In genomic region chr10:102403115-102403514, GRCh38 we compare ENCODE assay signal across 12 cellular contexts. TPM values are rescaled to one million over a fixed set of nuclear protein-coding genes. Genes with fewer than 3 reads are reported as not detected.
DNase-seq lines count a peak whose midpoint lies in the region; ATAC-seq, FAIRE-seq and TF ChIP-seq lines count a peak whose summit lies in the region.
"Had no signal": no experiment of that assay in that cellular context is flagged by ENCODE, and none has a peak within 500 bp of the region (broad histone marks: within the 10 kb centered on the region; RNA-seq: fewer than 3 reads in every experiment).

No MANE protein-coding gene starts in this region.

- H2BK12ac ChIP-seq in trophoblast cell (ENCODE audit: low read length) = peak overlapping the region; percentile 40

- no peak overlapping the region for H3K4me3 Mint-ChIP-seq in activated CD4-positive, alpha-beta T cell treated with anti-CD3 and anti-CD28 coated beads for 36 hours

- no peak for TF ChIP-seq RAD21 in K562 (CRISPR knock-in tag; conservative IDR thresholded peaks at IDR 0.05 in 1 of 2, IDR thresholded peaks at IDR 0.05 in 1 of 2)

- H3K27me3 Mint-ChIP-seq in activated CD4-positive, alpha-beta T cell treated with anti-CD3 and anti-CD28 coated beads for 36 hours = peaks cover under 1% of the 10 kb centered on the region

- H2AK5ac ChIP-seq in trophoblast cell (ENCODE audit: low read length) = peak overlapping the region; percentile 17

- H3K4me3 ChIP-seq in K562 (no peak overlapping the region), trophoblast cell (ENCODE audit: low read depth, low read length) (no peak overlapping the region), lower lobe of right lung (no peak overlapping the region)
- H3K4me3 ChIP-seq: BLaER1, GM23248, Peyer's patch had no signal

- H4K91ac ChIP-seq in trophoblast cell (ENCODE audit: low read depth, low read length) = peak overlapping the region; percentile 11

- no peak overlapping the region for H3K18ac ChIP-seq in trophoblast cell (ENCODE audit: low read length)

- H3K4me2 ChIP-seq in K562 (ENCODE audit: insufficient read depth, low read length) (no peak overlapping the region), trophoblast cell (ENCODE audit: low read length) (no peak overlapping the region)
- H3K4me2 ChIP-seq: BLaER1 had no signal

- H3K14ac ChIP-seq in trophoblast cell (ENCODE audit: low read length) = no peak overlapping the region

- no peak overlapping the region for H3K4ac ChIP-seq in trophoblast cell (ENCODE audit: low read depth, low read length)

- no peaks in the 10 kb centered on the region for H3K79me2 ChIP-seq in K562 (ENCODE audit: control insufficient read depth, insufficient read depth, low read length)
- peaks cover 3% of the 10 kb centered on the region for H3K79me2 ChIP-seq in trophoblast cell (ENCODE audit: control insufficient read depth, insufficient read depth, low read length, poor library complexity)

- POLR2A ChIA-PET in K562 (lab: Yijun Ruan, JAX) = interaction anchor here (0.6 to 2.4 kb wide), 4 partner anchors 10 to 243 kb away, joined by 3 to 8 read pairs (median 4); partner anchors contain the start of gene FBXL15
- POLR2A ChIA-PET in activated CD4-positive, alpha-beta T cell treated with anti-CD3 and anti-CD28 coated beads for 36 hours (lab: Charles Lee) = no interaction called here

- H3K36me3 Mint-ChIP-seq in activated CD4-positive, alpha-beta T cell treated with anti-CD3 and anti-CD28 coated beads for 36 hours (ENCODE audit: low read depth) = peaks cover 35% of the 10 kb centered on the region

- H3K23ac ChIP-seq in trophoblast cell (ENCODE audit: low read length) = no peak overlapping the region

- peak; percentile 25 for DNase-seq in GM10266 (ENCODE audit: extremely low spot score)
- DNase-seq in K562 (ENCODE audit: extremely low read depth in 1 of 4, low spot score in 3 of 4) = no peak
- no peak for DNase-seq in trophoblast cell
- no peak for DNase-seq in lower lobe of right lung
- no peak for DNase-seq in COR-L47 (lab: John Stamatoyannopoulos, UW)
- no peak for DNase-seq in activated CD4-positive, alpha-beta T cell treated with anti-CD3 and anti-CD28 coated beads for 36 hours
- DNase-seq: NCI-H1417 treated with DMSO at 0.1 percent for 48 hours, NCI-H2029 treated with DMSO at 0.1 percent for 48 hours had no signal

- H3K27ac ChIP-seq in K562 (ENCODE audit: extremely low read depth, low read depth, low read length) (no peak overlapping the region), trophoblast cell (ENCODE audit: low read depth, low read length) (no peak overlapping the region), lower lobe of right lung (no peak overlapping the region)
- H3K27ac ChIP-seq: BLaER1, GM23248 had no signal

- intact Hi-C loops in K562 (cut with micrococcal nuclease) (no loop called here), lower lobe of right lung (cut with DNase I) (no loop called here)
- intact Hi-C loops in activated CD4-positive, alpha-beta T cell treated with anti-CD3 and anti-CD28 coated beads for 36 hours (cut with DNase I, micrococcal nuclease) = no loop called here

- H3K27me3 ChIP-seq in K562 (ENCODE audit: control insufficient read depth in 2 of 2, insufficient read depth in 2 of 2, low read length in 2 of 2) = peaks cover 0 to 5% of the 10 kb centered on the region in 2 experiments; a peak in 2 of 5 replicates
- H3K27me3 ChIP-seq in trophoblast cell (ENCODE audit: insufficient read depth, low read length) = peaks cover 6% of the 10 kb centered on the region
- peaks cover 8% of the 10 kb centered on the region for H3K27me3 ChIP-seq in lower lobe of right lung (ENCODE audit: low read depth)
- H3K27me3 ChIP-seq: Peyer's patch had no signal

- H3K9me3 ChIP-seq in K562 (replicated peaks; ENCODE audit: control insufficient read depth, insufficient read depth, low read depth, low read length) (no peaks in the 10 kb centered on the region), trophoblast cell (ENCODE audit: insufficient read depth, low read depth, low read length) (peaks cover 4% of the 10 kb centered on the region), lower lobe of right lung (no peaks in the 10 kb centered on the region)
- H3K9me3 ChIP-seq: BLaER1, Peyer's patch had no signal

- no peaks in the 10 kb centered on the region for H3K9me3 Mint-ChIP-seq in activated CD4-positive, alpha-beta T cell treated with anti-CD3 and anti-CD28 coated beads for 36 hours (ENCODE audit: low read depth)

- peaks cover 26% of the 10 kb centered on the region for H3K4me1 Mint-ChIP-seq in activated CD4-positive, alpha-beta T cell treated with anti-CD3 and anti-CD28 coated beads for 36 hours

- H2AFZ ChIP-seq in K562 (ENCODE audit: low read depth, low read length) = no peak overlapping the region
- H2AFZ ChIP-seq in trophoblast cell (ENCODE audit: insufficient read depth, low read length, poor library complexity) = no peak overlapping the region
- H2AFZ ChIP-seq: GM23248 had no signal

- no peak for FAIRE-seq in K562 (lab: Jason Lieb, UNC)

- H4K20me1 ChIP-seq in K562 (replicated peaks; ENCODE audit: control insufficient read depth, insufficient read depth, low read length) = no peaks in the 10 kb centered on the region
- H4K20me1 ChIP-seq: BLaER1 had no signal

- no peak overlapping the region for H2BK5ac ChIP-seq in trophoblast cell (ENCODE audit: low read depth, low read length, poor library complexity)

- CTCF ChIA-PET in K562 (lab: Yijun Ruan, JAX; ENCODE audit: low intra/inter-chr PET ratio) = no interaction called here
- CTCF ChIA-PET in activated CD4-positive, alpha-beta T cell treated with anti-CD3 and anti-CD28 coated beads for 36 hours (lab: Charles Lee) = interaction anchor here (0.7 to 4.6 kb wide), 11 partner anchors 9 to 221 kb away, joined by 3 to 21 read pairs (median 4); partner anchors contain the start of genes FBXL15 and NFKB2

- peaks cover 17% of the 10 kb centered on the region for H3K79me1 ChIP-seq in trophoblast cell (ENCODE audit: low read length)

- ATAC-seq in K562 (no peak), lower lobe of right lung (no peak)
- ATAC-seq in activated CD4-positive, alpha-beta T cell treated with anti-CD3 and anti-CD28 coated beads for 36 hours = no peak

- in situ Hi-C loops in GM18951 (cut with MboI; ENCODE audit: low sequenced_read_pairs, unreplicated experiment) = no loop called here
- in situ Hi-C loops in K562 (cut with MboI) = no loop called here

- no peak for TF ChIP-seq CTCF in GM10266 (IDR thresholded peaks at IDR 0.05; ENCODE audit: control insufficient read depth, insufficient read depth, low read depth, missing control alignments)
- no peak for TF ChIP-seq CTCF in K562 (IDR thresholded peaks at IDR 0.05 in 2 of 3, conservative IDR thresholded peaks at IDR 0.05 in 1 of 3; ENCODE audit: insufficient read depth in 2 of 3, low read depth in 1 of 3, low read length in 3 of 3)
- TF ChIP-seq CTCF in lower lobe of right lung (IDR thresholded peaks at IDR 0.05) = no peak

- no peak overlapping the region for H4K8ac ChIP-seq in trophoblast cell (ENCODE audit: low read depth, low read length)

- no TSS peak for BruUV-seq in K562 (replicated peaks; lab: Mats Ljungman, UMichigan)

- TF ChIP-seq EP300 in K562 (IDR thresholded peaks at IDR 0.05; ENCODE audit: low read length) = no peak

- H3K9ac ChIP-seq in K562 (ENCODE audit: insufficient read depth in 1 of 2, low read depth in 2 of 2, low read length in 2 of 2) = no peak overlapping the region
- H3K9ac ChIP-seq in trophoblast cell (ENCODE audit: low read length) = no peak overlapping the region
- H3K9ac ChIP-seq: BLaER1, GM23248 had no signal

- H3K36me3 ChIP-seq in K562 (ENCODE audit: control insufficient read depth, insufficient read depth, low read length) (peaks cover 7% of the 10 kb centered on the region; the same call in 1 of the 3 replicates), trophoblast cell (ENCODE audit: control insufficient read depth in 1 of 2, insufficient read depth in 2 of 2, low read length in 2 of 2) (peaks cover 18 to 24% of the 10 kb centered on the region in 2 experiments), lower lobe of right lung (peaks cover 36% of the 10 kb centered on the region)

- H3K9me1 ChIP-seq in K562 (ENCODE audit: control insufficient read depth, insufficient read depth, low read length) = no peaks in the 10 kb centered on the region

- no peak overlapping the region for H4K12ac ChIP-seq in trophoblast cell (ENCODE audit: low read depth, low read length)

- WGBS in K562 (ENCODE audit: insufficient coverage, low coverage, missing lambda C conversion rate) = 77% methylated on average over 6 of the region's 13 CpGs
- WGBS in trophoblast cell (ENCODE audit: extremely low coverage, insufficient coverage, insufficient read length) = no CpG with 5 or more reads among the region's 13 CpGs

- peak overlapping the region; percentile 4 for H2BK120ac ChIP-seq in trophoblast cell (ENCODE audit: insufficient read depth, low read length, poor library complexity)

- TF ChIP-seq POLR2A in GM18951 (IDR thresholded peaks at IDR 0.05; ENCODE audit: extremely low read depth, insufficient read depth, insufficient read length) (peak; percentile 18), K562 (conservative IDR thresholded peaks at IDR 0.05) (no peak)

- no peak overlapping the region for H3K27ac Mint-ChIP-seq in activated CD4-positive, alpha-beta T cell treated with anti-CD3 and anti-CD28 coated beads for 36 hours

- H3K4me1 ChIP-seq in K562 (replicated peaks in 1 of 2; ENCODE audit: control insufficient read depth in 2 of 2, insufficient read depth in 2 of 2, low read length in 2 of 2) (peaks cover 6 to 51% of the 10 kb centered on the region in 2 experiments; a peak in 3 of 5 replicates), trophoblast cell (ENCODE audit: control insufficient read depth in 1 of 2, insufficient read depth in 2 of 2, low read length in 2 of 2) (peaks cover 23 to 25% of the 10 kb centered on the region in 2 experiments), lower lobe of right lung (peaks cover 18% of the 10 kb centered on the region)

RNA-seq across cellular contexts. Expression of gene NFKB2, which starts 7.6 kb away (rescaled TPM):
- total RNA-seq in K562 (2011; cell fraction: chromatin; rRNA removed; ENCODE audit: low replicate concordance) = 20.7 and 56.0 TPM in 2 replicates
- 26.2 and 30.9 TPM in 2 replicates for total RNA-seq in K562 (2011; cell fraction: nucleolus; rRNA removed)
- total RNA-seq in K562 (2011; cell fraction: nucleoplasm; rRNA removed) = 16.3 and 26.1 TPM in 2 replicates
- total RNA-seq in K562 (2014; rRNA removed) = 14.7 and 19.3 TPM in 2 replicates
- total RNA-seq in K562 (2014; rRNA removed; fragmentation: Illumina TruSeq; extraction: Trizol) = 5.7 and 6.0 TPM in 2 replicates
- 4.2 and 5.3 TPM in 2 replicates for total RNA-seq in K562 (2015; rRNA removed; fragmentation: Illumina TruSeq; extraction: Trizol)
- total RNA-seq in K562 (2021) = 20.3 and 20.6 TPM in 2 replicates
- polyA plus RNA-seq in K562 (2011; rRNA removed) = 7.9 and 9.7 TPM in 2 replicates
- 5.8 and 10.1 TPM in 2 replicates for polyA plus RNA-seq in K562 (2011; cell fraction: cytosol; rRNA removed)
- polyA plus RNA-seq in K562 (2011; cell fraction: nucleus; rRNA removed) = 29.8 and 52.6 TPM in 2 replicates
- 13.9 and 31.5 TPM in 2 replicates for polyA plus RNA-seq in K562 (2012)
- 9.4 and 11.4 TPM in 2 replicates for polyA plus RNA-seq in K562 (2014; fragmentation: Illumina TruSeq; extraction: Trizol)
- polyA plus RNA-seq in K562 (2014; fragmentation: Nextera tagmentation; extraction: Ambion mirVana) = under 1 TPM; 0.07 to 0.11 TPM
- polyA plus RNA-seq in K562 (2014; rRNA removed) = 12.2 and 15.3 TPM in 2 replicates
- 4.3 and 4.6 TPM in 2 replicates for polyA minus RNA-seq in K562 (2011; rRNA and poly(A)+ RNA removed)
- 6.4 and 11.0 TPM in 2 replicates for polyA minus RNA-seq in K562 (2011; cell fraction: cytosol; rRNA and poly(A)+ RNA removed)
- 8.2 and 8.8 TPM in 2 replicates for polyA minus RNA-seq in K562 (2011; cell fraction: nucleus; rRNA and poly(A)+ RNA removed)
- 30.6 and 31.3 TPM in 2 replicates for polyA plus RNA-seq in trophoblast cell (2013)
- total RNA-seq in lower lobe of right lung = 30.9 TPM
- total RNA-seq in activated CD4-positive, alpha-beta T cell treated with anti-CD3 and anti-CD28 coated beads for 36 hours = 100 to 1,000 TPM; 228 to 238 TPM

RNA-seq across cellular contexts. Expression of gene PSD, which starts 15.5 kb away (rescaled TPM):
- total RNA-seq in K562 (2011; cell fraction: chromatin; rRNA removed; ENCODE audit: low replicate concordance) = 2.6 and 10.1 TPM in 2 replicates
- 6.1 and 10.2 TPM in 2 replicates for total RNA-seq in K562 (2011; cell fraction: nucleolus; rRNA removed)
- 3.3 and 4.3 TPM in 2 replicates for total RNA-seq in K562 (2011; cell fraction: nucleoplasm; rRNA removed)
- total RNA-seq in K562 (2014; rRNA removed) (0.54 and 1.1 TPM in 2 replicates), K562 (2014; rRNA removed; fragmentation: Illumina TruSeq; extraction: Trizol) (0.10 and 0.11 TPM in 2 replicates), K562 (2015; rRNA removed; fragmentation: Illumina TruSeq; extraction: Trizol) (0.54 and 0.60 TPM in 2 replicates), K562 (2021) (1.5 and 1.7 TPM in 2 replicates), lower lobe of right lung (5.3 TPM)
- polyA plus RNA-seq in K562 (2011; rRNA removed) (0.89 and 1.6 TPM in 2 replicates), K562 (2014; fragmentation: Illumina TruSeq; extraction: Trizol) (0.40 and 0.64 TPM in 2 replicates), K562 (2014; fragmentation: Nextera tagmentation; extraction: Ambion mirVana) (not detected), K562 (2014; rRNA removed) (0.89 and 1.5 TPM in 2 replicates)
- polyA plus RNA-seq in K562 (2011; cell fraction: cytosol; rRNA removed) = 1.2 and 3.0 TPM in 2 replicates
- polyA plus RNA-seq in K562 (2011; cell fraction: nucleus; rRNA removed) = 7.0 and 9.6 TPM in 2 replicates
- polyA plus RNA-seq in K562 (2012) = 3.4 TPM in 2 replicates
- 0.06 and 0.49 TPM in 2 replicates for polyA minus RNA-seq in K562 (2011; rRNA and poly(A)+ RNA removed)
- 0.76 and 1.8 TPM in 2 replicates for polyA minus RNA-seq in K562 (2011; cell fraction: cytosol; rRNA and poly(A)+ RNA removed)
- 2.7 and 3.5 TPM in 2 replicates for polyA minus RNA-seq in K562 (2011; cell fraction: nucleus; rRNA and poly(A)+ RNA removed)
- polyA plus RNA-seq in trophoblast cell (2013) = 0.78 and 0.92 TPM in 2 replicates
- 10 to 100 TPM in 1 of 2 experiments, 1 to 10 TPM in 1; 9.1 to 11.2 TPM for total RNA-seq in activated CD4-positive, alpha-beta T cell treated with anti-CD3 and anti-CD28 coated beads for 36 hours

RNA-seq across cellular contexts. Expression of gene FBXL15, which starts 17.5 kb away (rescaled TPM):
- 2.1 and 10.9 TPM in 2 replicates for total RNA-seq in K562 (2011; cell fraction: chromatin; rRNA removed; ENCODE audit: low replicate concordance)
- 16.8 and 21.0 TPM in 2 replicates for total RNA-seq in K562 (2011; cell fraction: nucleolus; rRNA removed)
- 6.7 and 7.4 TPM in 2 replicates for total RNA-seq in K562 (2011; cell fraction: nucleoplasm; rRNA removed)
- total RNA-seq in K562 (2014; rRNA removed) (25.8 and 27.4 TPM in 2 replicates), K562 (2014; rRNA removed; fragmentation: Illumina TruSeq; extraction: Trizol) (0.80 and 1.2 TPM in 2 replicates), K562 (2015; rRNA removed; fragmentation: Illumina TruSeq; extraction: Trizol) (4.1 and 4.5 TPM in 2 replicates), K562 (2021) (19.5 and 25.4 TPM in 2 replicates), lower lobe of right lung (16.6 TPM)
- polyA plus RNA-seq in K562 (2011; rRNA removed) (3.5 and 5.6 TPM in 2 replicates), K562 (2014; fragmentation: Illumina TruSeq; extraction: Trizol) (1.4 and 3.1 TPM in 2 replicates), K562 (2014; fragmentation: Nextera tagmentation; extraction: Ambion mirVana) (under 1 TPM; 0.08 to 0.31 TPM), K562 (2014; rRNA removed) (24.0 and 25.9 TPM in 2 replicates)
- 10.9 and 32.1 TPM in 2 replicates for polyA plus RNA-seq in K562 (2011; cell fraction: cytosol; rRNA removed)
- 29.9 and 52.2 TPM in 2 replicates for polyA plus RNA-seq in K562 (2011; cell fraction: nucleus; rRNA removed)
- polyA plus RNA-seq in K562 (2012) = 9.6 and 16.4 TPM in 2 replicates
- 0.49 and 0.72 TPM in 2 replicates for polyA minus RNA-seq in K562 (2011; rRNA and poly(A)+ RNA removed)
- 2.8 and 7.2 TPM in 2 replicates for polyA minus RNA-seq in K562 (2011; cell fraction: cytosol; rRNA and poly(A)+ RNA removed)
- polyA minus RNA-seq in K562 (2011; cell fraction: nucleus; rRNA and poly(A)+ RNA removed) = 5.5 and 7.0 TPM in 2 replicates
- 6.1 and 6.6 TPM in 2 replicates for polyA plus RNA-seq in trophoblast cell (2013)
- 10 to 100 TPM in 1 of 2 experiments, 1 to 10 TPM in 1; 5.4 to 11.9 TPM for total RNA-seq in activated CD4-positive, alpha-beta T cell treated with anti-CD3 and anti-CD28 coated beads for 36 hours

RNA-seq across cellular contexts. Expression of gene CUEDC2, which starts 29.3 kb away (rescaled TPM):
- total RNA-seq in K562 (2011; cell fraction: chromatin; rRNA removed; ENCODE audit: low replicate concordance) = 16.7 and 39.3 TPM in 2 replicates
- 30.3 and 31.5 TPM in 2 replicates for total RNA-seq in K562 (2011; cell fraction: nucleolus; rRNA removed)
- 14.4 and 24.2 TPM in 2 replicates for total RNA-seq in K562 (2011; cell fraction: nucleoplasm; rRNA removed)
- 35.9 and 37.0 TPM in 2 replicates for total RNA-seq in K562 (2014; rRNA removed)
- 13.5 and 17.8 TPM in 2 replicates for total RNA-seq in K562 (2014; rRNA removed; fragmentation: Illumina TruSeq; extraction: Trizol)
- total RNA-seq in K562 (2015; rRNA removed; fragmentation: Illumina TruSeq; extraction: Trizol) = 19.9 and 21.0 TPM in 2 replicates
- 36.0 and 40.1 TPM in 2 replicates for total RNA-seq in K562 (2021)
- 27.4 and 34.9 TPM in 2 replicates for polyA plus RNA-seq in K562 (2011; rRNA removed)
- 53.4 and 65.7 TPM in 2 replicates for polyA plus RNA-seq in K562 (2011; cell fraction: cytosol; rRNA removed)
- 66.8 and 81.1 TPM in 2 replicates for polyA plus RNA-seq in K562 (2011; cell fraction: nucleus; rRNA removed)
- polyA plus RNA-seq in K562 (2012) = 33.8 and 48.3 TPM in 2 replicates
- 44.5 and 48.9 TPM in 2 replicates for polyA plus RNA-seq in K562 (2014; fragmentation: Illumina TruSeq; extraction: Trizol)
- polyA plus RNA-seq in K562 (2014; fragmentation: Nextera tagmentation; extraction: Ambion mirVana) = 10 to 100 TPM in 1 of 2 experiments, 1 to 10 TPM in 1; 8.5 to 17.0 TPM
- polyA plus RNA-seq in K562 (2014; rRNA removed) = 45.6 and 48.3 TPM in 2 replicates
- 9.5 TPM in 2 replicates for polyA minus RNA-seq in K562 (2011; rRNA and poly(A)+ RNA removed)
- polyA minus RNA-seq in K562 (2011; cell fraction: cytosol; rRNA and poly(A)+ RNA removed) = 22.7 and 24.0 TPM in 2 replicates
- polyA minus RNA-seq in K562 (2011; cell fraction: nucleus; rRNA and poly(A)+ RNA removed) = 7.7 and 8.6 TPM in 2 replicates
- polyA plus RNA-seq in trophoblast cell (2013) = 45.8 and 49.8 TPM in 2 replicates
- 41.2 TPM for total RNA-seq in lower lobe of right lung
- total RNA-seq in activated CD4-positive, alpha-beta T cell treated with anti-CD3 and anti-CD28 coated beads for 36 hours = 10 to 100 TPM; 60.8 to 72.7 TPM

RNA-seq across cellular contexts. Expression of gene C10orf95, which starts 48.2 kb away (rescaled TPM):
- total RNA-seq in K562 (2011; cell fraction: chromatin; rRNA removed; ENCODE audit: low replicate concordance) = 0.48 and 0.93 TPM in 2 replicates
- 1.0 and 1.3 TPM in 2 replicates for total RNA-seq in K562 (2011; cell fraction: nucleolus; rRNA removed)
- 1.6 and 1.9 TPM in 2 replicates for total RNA-seq in K562 (2011; cell fraction: nucleoplasm; rRNA removed)
- total RNA-seq in K562 (2014; rRNA removed) (0.41 and 0.90 TPM in 2 replicates), K562 (2014; rRNA removed; fragmentation: Illumina TruSeq; extraction: Trizol) (not detected in 2 replicates), K562 (2015; rRNA removed; fragmentation: Illumina TruSeq; extraction: Trizol) (0.26 and 0.29 TPM in 2 replicates), K562 (2021) (0.38 and 0.49 TPM in 2 replicates), lower lobe of right lung (5.7 TPM)
- polyA plus RNA-seq in K562 (2011; rRNA removed) (0.08 and 0.24 TPM in 2 replicates), K562 (2014; fragmentation: Illumina TruSeq; extraction: Trizol) (0.18 and 0.30 TPM in 2 replicates), K562 (2014; fragmentation: Nextera tagmentation; extraction: Ambion mirVana) (under 1 TPM; 0.03 to 0.14 TPM), K562 (2014; rRNA removed) (0.16 and 0.35 TPM in 2 replicates)
- 0.40 and 0.70 TPM in 2 replicates for polyA plus RNA-seq in K562 (2011; cell fraction: cytosol; rRNA removed)
- 0.63 and 0.87 TPM in 2 replicates for polyA plus RNA-seq in K562 (2011; cell fraction: nucleus; rRNA removed)
- 1.9 and 2.0 TPM in 2 replicates for polyA plus RNA-seq in K562 (2012)
- 0.21 and 0.30 TPM in 2 replicates for polyA minus RNA-seq in K562 (2011; rRNA and poly(A)+ RNA removed)
- not detected in 2 replicates for polyA minus RNA-seq in K562 (2011; cell fraction: cytosol; rRNA and poly(A)+ RNA removed)
- polyA minus RNA-seq in K562 (2011; cell fraction: nucleus; rRNA and poly(A)+ RNA removed) = 1.2 and 1.5 TPM in 2 replicates
- 17.4 and 19.7 TPM in 2 replicates for polyA plus RNA-seq in trophoblast cell (2013)
- total RNA-seq in activated CD4-positive, alpha-beta T cell treated with anti-CD3 and anti-CD28 coated beads for 36 hours = under 1 TPM; 0.27 to 0.32 TPM
- total RNA-seq: GM23248 had no signal
- polyA plus RNA-seq: GM23248 had no signal
